Comparison of ENCODE assay signal across 1 cellular context in the genomic region with DNA sequence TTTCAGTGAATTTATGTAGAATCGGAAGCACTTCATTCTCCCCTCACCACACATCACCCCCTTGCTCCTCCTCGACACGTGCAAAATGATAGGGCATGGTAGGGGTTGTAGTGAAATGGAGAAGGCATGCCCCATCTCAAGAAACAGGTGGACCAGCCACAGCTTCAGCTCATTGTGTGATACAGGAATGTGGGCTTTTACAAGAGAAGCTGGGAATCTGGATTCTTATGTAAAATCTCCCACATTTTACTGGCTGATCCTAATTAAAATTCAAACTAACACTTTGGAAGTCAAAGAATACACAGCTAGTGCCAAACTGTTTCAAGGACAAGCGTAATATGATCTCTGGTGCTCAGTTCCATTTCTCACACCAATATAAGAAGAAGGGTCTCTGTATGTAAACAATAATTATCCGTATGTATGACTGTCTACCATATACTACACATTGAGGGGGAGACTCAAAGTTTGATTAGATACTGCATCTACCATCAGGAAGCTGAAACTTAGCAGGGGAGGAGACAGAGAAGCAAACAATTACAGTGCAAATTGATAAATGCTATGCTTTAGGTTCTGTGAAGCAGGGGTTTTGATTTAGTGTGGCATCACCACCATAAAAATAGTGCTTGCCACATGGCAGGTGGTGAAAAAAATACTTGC.
TF ChIP-seq lines count a peak whose summit lies in the region.

No MANE protein-coding gene starts in this region.

TF ChIP-seq in IMR-90, 13 proteins besides CTCF, POLR2A, EP300 and RAD21 (continued from another document):
- TF ChIP-seq MAFK (IDR thresholded peaks at IDR 0.05; ENCODE audit: low read depth, low read length) = no peak
- no peak for TF ChIP-seq RFX5 (IDR thresholded peaks at IDR 0.05; ENCODE audit: low read depth, low read length)
- TF ChIP-seq BHLHE40 (IDR thresholded peaks at IDR 0.05; ENCODE audit: low read depth, low read length) = no peak
- no peak for TF ChIP-seq MAZ (IDR thresholded peaks at IDR 0.05; ENCODE audit: borderline replicate concordance, low read depth, low read length)
- TF ChIP-seq, protein P1, sequence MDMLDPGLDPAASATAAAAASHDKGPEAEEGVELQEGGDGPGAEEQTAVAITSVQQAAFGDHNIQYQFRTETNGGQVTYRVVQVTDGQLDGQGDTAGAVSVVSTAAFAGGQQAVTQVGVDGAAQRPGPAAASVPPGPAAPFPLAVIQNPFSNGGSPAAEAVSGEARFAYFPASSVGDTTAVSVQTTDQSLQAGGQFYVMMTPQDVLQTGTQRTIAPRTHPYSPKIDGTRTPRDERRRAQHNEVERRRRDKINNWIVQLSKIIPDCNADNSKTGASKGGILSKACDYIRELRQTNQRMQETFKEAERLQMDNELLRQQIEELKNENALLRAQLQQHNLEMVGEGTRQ (IDR thresholded peaks at IDR 0.05; ENCODE audit: low read depth, low read length) = no peak
- no peak for TF ChIP-seq RCOR1 (IDR thresholded peaks at IDR 0.05; ENCODE audit: insufficient replicate concordance, low read length)
- TF ChIP-seq, protein P2, sequence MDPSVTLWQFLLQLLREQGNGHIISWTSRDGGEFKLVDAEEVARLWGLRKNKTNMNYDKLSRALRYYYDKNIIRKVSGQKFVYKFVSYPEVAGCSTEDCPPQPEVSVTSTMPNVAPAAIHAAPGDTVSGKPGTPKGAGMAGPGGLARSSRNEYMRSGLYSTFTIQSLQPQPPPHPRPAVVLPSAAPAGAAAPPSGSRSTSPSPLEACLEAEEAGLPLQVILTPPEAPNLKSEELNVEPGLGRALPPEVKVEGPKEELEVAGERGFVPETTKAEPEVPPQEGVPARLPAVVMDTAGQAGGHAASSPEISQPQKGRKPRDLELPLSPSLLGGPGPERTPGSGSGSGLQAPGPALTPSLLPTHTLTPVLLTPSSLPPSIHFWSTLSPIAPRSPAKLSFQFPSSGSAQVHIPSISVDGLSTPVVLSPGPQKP (IDR thresholded peaks at IDR 0.05; ENCODE audit: borderline replicate concordance, low read depth, low read length) = no peak
- TF ChIP-seq FOS (IDR thresholded peaks at IDR 0.05; ENCODE audit: low read depth, low read length) = no peak
- TF ChIP-seq SMC3 (IDR thresholded peaks at IDR 0.05; ENCODE audit: low read depth, low read length) = no peak
TF ChIP-seq in IMR-90: peak in this region for 0.
